Comparison of ENCODE assay signal across 1 cellular context in genomic region chr1:23576338-23577055, GRCh38.
TF ChIP-seq lines count a peak whose summit lies in the region.

No MANE protein-coding gene starts in this region.

TF ChIP-seq in K562, 482 proteins besides CTCF, POLR2A, EP300 and RAD21:
- no peak for TF ChIP-seq AFF4 (CRISPR knock-in tag; IDR thresholded peaks at IDR 0.05)
- TF ChIP-seq MGA (IDR thresholded peaks at IDR 0.05): peak; percentile 37; the same call in 1 of the 2 replicates
- TF ChIP-seq ZBTB33 (CRISPR knock-in tag; IDR thresholded peaks at IDR 0.05): 0 out of 2 replicates have a peak, but pooled peaks have one; percentile 27
- TF ChIP-seq RBM25 (IDR thresholded peaks at IDR 0.05; ENCODE audit: low read depth, low read length, severe bottlenecking): peak; percentile 66
- TF ChIP-seq L3MBTL2 (IDR thresholded peaks at IDR 0.05): 0 out of 2 replicates have a peak, but pooled peaks have one; percentile 22
TF ChIP-seq in K562: peak in this region for 4.
